1 cellular context compared by ENCODE assay signal in the genomic region with DNA sequence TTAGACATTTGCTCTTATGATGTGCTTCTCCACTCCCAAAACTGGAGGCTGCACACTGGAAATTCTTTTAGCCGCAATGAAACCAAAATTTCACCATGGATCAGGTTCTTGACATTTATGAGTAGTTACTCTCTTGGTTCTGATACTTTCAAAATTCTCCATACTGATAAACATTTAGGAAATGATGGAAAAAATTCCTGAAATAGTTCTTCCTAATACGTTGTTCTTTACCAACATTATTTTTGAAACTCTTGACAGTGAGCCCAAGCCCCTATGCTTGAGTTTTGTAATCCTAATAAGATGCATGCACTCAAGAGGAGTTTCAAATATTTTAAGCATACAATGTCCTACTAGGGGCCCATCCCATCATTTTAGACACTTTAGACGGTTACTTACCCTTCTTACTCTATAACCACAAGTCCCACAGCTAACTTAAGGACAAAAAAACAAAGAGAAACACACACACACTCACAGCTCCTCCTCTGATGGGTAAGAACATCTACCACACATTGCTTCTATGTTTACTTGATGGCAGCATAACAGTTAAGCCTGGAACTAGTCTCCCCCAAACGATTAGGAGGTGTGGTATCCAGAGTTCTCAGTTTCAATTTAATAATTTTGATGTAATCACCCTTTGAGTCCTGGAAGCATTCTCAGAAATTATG.
TF ChIP-seq lines count a peak whose summit lies in the region.

No MANE protein-coding gene starts in this region.

TF ChIP-seq in IMR-90, 13 proteins besides CTCF, POLR2A, EP300 and RAD21:
- TF ChIP-seq RFX5 (IDR thresholded peaks at IDR 0.05; ENCODE audit: low read depth, low read length) (no peak), ELK1 (IDR thresholded peaks at IDR 0.05; ENCODE audit: borderline replicate concordance, low read depth, low read length) (no peak), RCOR1 (IDR thresholded peaks at IDR 0.05; ENCODE audit: insufficient replicate concordance, low read length) (no peak), FOS (IDR thresholded peaks at IDR 0.05; ENCODE audit: low read depth, low read length) (no peak), MAZ (IDR thresholded peaks at IDR 0.05; ENCODE audit: borderline replicate concordance, low read depth, low read length) (no peak), MAFK (IDR thresholded peaks at IDR 0.05; ENCODE audit: low read depth, low read length) (no peak), NFE2L2 (IDR thresholded peaks at IDR 0.05; ENCODE audit: low read depth, low read length) (no peak), SMC3 (IDR thresholded peaks at IDR 0.05; ENCODE audit: low read depth, low read length) (no peak), MXI1 (IDR thresholded peaks at IDR 0.05; ENCODE audit: borderline replicate concordance, low read depth, low read length) (no peak), CEBPB (IDR thresholded peaks at IDR 0.05; ENCODE audit: low read depth, low read length) (no peak), CHD1 (IDR thresholded peaks at IDR 0.05; ENCODE audit: low read depth, low read length) (no peak), BHLHE40 (IDR thresholded peaks at IDR 0.05; ENCODE audit: low read depth, low read length) (no peak)
- TF ChIP-seq, protein P1, sequence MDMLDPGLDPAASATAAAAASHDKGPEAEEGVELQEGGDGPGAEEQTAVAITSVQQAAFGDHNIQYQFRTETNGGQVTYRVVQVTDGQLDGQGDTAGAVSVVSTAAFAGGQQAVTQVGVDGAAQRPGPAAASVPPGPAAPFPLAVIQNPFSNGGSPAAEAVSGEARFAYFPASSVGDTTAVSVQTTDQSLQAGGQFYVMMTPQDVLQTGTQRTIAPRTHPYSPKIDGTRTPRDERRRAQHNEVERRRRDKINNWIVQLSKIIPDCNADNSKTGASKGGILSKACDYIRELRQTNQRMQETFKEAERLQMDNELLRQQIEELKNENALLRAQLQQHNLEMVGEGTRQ (IDR thresholded peaks at IDR 0.05; ENCODE audit: low read depth, low read length) = no peak
